In genomic region chr20:44521484-44522481, GRCh38 we compare ENCODE assay signal across 1 cellular context.
TF ChIP-seq lines count a peak whose summit lies in the region.

SERINC3 (minus strand) TSS chr20:44522070; CDS start chr20:44521951, 119 bp downstream.

TF ChIP-seq in GM12878, 131 proteins besides CTCF, POLR2A, EP300 and RAD21 (continued from another document):
- TF ChIP-seq, protein P1, sequence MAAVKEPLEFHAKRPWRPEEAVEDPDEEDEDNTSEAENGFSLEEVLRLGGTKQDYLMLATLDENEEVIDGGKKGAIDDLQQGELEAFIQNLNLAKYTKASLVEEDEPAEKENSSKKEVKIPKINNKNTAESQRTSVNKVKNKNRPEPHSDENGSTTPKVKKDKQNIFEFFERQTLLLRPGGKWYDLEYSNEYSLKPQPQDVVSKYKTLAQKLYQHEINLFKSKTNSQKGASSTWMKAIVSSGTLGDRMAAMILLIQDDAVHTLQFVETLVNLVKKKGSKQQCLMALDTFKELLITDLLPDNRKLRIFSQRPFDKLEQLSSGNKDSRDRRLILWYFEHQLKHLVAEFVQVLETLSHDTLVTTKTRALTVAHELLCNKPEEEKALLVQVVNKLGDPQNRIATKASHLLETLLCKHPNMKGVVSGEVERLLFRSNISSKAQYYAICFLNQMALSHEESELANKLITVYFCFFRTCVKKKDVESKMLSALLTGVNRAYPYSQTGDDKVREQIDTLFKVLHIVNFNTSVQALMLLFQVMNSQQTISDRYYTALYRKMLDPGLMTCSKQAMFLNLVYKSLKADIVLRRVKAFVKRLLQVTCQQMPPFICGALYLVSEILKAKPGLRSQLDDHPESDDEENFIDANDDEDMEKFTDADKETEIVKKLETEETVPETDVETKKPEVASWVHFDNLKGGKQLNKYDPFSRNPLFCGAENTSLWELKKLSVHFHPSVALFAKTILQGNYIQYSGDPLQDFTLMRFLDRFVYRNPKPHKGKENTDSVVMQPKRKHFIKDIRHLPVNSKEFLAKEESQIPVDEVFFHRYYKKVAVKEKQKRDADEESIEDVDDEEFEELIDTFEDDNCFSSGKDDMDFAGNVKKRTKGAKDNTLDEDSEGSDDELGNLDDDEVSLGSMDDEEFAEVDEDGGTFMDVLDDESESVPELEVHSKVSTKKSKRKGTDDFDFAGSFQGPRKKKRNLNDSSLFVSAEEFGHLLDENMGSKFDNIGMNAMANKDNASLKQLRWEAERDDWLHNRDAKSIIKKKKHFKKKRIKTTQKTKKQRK (IDR thresholded peaks at IDR 0.05; ENCODE audit: low read depth, low read length), result no peak
- no peak; the same call in none of the 2 replicates for TF ChIP-seq CBFB (IDR thresholded peaks at IDR 0.05; ENCODE audit: low read depth)
- no peak for TF ChIP-seq CHD4 (IDR thresholded peaks at IDR 0.05)
